ENCODE assay signal across 15 cellular contexts in the genomic region with DNA sequence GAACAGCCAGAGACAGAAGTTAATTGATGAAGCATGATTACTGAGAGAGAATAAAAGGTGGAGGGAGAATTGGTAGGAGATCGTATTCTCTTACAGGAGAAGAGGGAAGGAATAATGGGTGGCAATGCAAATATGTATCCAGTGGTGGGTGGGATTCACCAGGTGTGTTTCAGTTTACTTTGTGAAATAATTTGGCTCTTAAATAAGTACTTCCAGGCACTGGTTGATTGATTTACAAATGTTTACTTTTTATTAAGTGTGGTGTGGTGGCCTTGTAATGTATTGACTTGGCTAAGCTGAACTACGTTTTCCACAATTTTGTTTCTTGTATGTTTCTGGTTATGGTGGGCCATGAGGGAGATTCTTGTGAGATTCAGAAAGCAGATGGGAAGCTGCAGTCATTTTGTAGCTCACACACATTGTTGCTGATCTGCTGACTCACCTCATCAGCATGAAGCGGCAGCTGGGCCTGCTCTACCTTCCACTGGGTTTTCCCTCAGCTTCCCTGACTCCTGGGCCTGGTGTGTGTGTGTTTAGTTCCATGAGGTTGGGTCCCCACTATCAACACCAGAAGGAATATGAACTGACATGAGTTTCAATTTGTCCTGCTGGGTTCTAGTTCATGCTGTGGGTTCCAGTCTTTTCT. TPM values are rescaled to one million over a fixed set of nuclear protein-coding genes. Genes with fewer than 3 reads are reported as not detected.
DNase-seq lines count a peak whose midpoint lies in the region; ATAC-seq, FAIRE-seq and TF ChIP-seq lines count a peak whose summit lies in the region.
"Had no signal": no experiment of that assay in that cellular context is flagged by ENCODE, and none has a peak within 500 bp of the region (broad histone marks: within the 10 kb centered on the region; RNA-seq: fewer than 3 reads in every experiment).

No MANE protein-coding gene starts in this region.

- DNase-seq in ELF-1 (ENCODE audit: low read depth, low spot score) (peak; percentile 56), NCI-H1417 (lab: John Stamatoyannopoulos, UW) (peak in 2 of 3 experiments; percentile 28 to 73), K562 (ENCODE audit: extremely low read depth in 1 of 4, low spot score in 3 of 4) (peak in 3 of 4 experiments; percentile 16 to 61 (median 41)), KBM-7 (no peak), G401 (ENCODE audit: low spot score) (no peak), adrenal gland (no peak)
- DNase-seq: kidney glomerular epithelial cell; NCI-H526 treated with DMSO at 0.1 percent for 48 hours; right cardiac atrium; Right ventricle myocardium superior; stimulated activated CD4-positive, alpha-beta T cell treated with anti-CD3 and anti-CD28 coated beads, Interleukin-4, amount 100 ng/mL, for 4 hours had no signal

- 53% methylated on average over 3 of the region's 3 CpGs for WGBS in K562 (ENCODE audit: insufficient coverage, low coverage, missing lambda C conversion rate)
- 89 to 95% (median 93%) methylated on average over 2 to 3 of the region's 3 CpGs for WGBS in adrenal gland, 4 donors

- BruUV-seq in K562 (replicated peaks; lab: Mats Ljungman, UMichigan): no TSS peak

- TF ChIP-seq POLR2A in K562 (conservative IDR thresholded peaks at IDR 0.05) (no peak), adrenal gland (IDR thresholded peaks at IDR 0.05) (no peak)

- peak overlapping the region in 1 of 2 experiments; percentile 25; a peak in 1 of 4 replicates for H3K9ac ChIP-seq in K562 (ENCODE audit: insufficient read depth in 1 of 2, low read depth in 2 of 2, low read length in 2 of 2)
- H3K9ac ChIP-seq: BLaER1 had no signal

- ATAC-seq in K562: peak; percentile 32; the same call in 1 of the 3 replicates
- ATAC-seq: right cardiac atrium; stimulated activated memory B cell treated with anti-CD40 and anti-IgM and Interleukin-4, amounts not matched to agents 10 μg/mL and 1 μg/mL and 100 μg/mL, for 72 hours had no signal

- H3K27ac ChIP-seq in K562 (ENCODE audit: extremely low read depth, low read depth, low read length): peak overlapping the region; percentile 64
- H3K27ac ChIP-seq in adrenal gland: no peak overlapping the region
- H3K27ac ChIP-seq: BLaER1 had no signal

- peak overlapping the region; percentile 81 for H2AFZ ChIP-seq in K562 (ENCODE audit: low read depth, low read length)

- TF ChIP-seq EP300 in K562 (IDR thresholded peaks at IDR 0.05; ENCODE audit: low read length): no peak

- peak overlapping the region; percentile 10 to 62 (median 42) for H3K4me3 Mint-ChIP-seq in nephron
- H3K4me3 Mint-ChIP-seq: stimulated activated memory B cell treated with anti-CD40 and anti-IgM and Interleukin-4, amounts not matched to agents 10 μg/mL and 1 μg/mL and 100 μg/mL, for 72 hours had no signal

- peaks cover 43% of the 10 kb centered on the region for H3K9me3 Mint-ChIP-seq in nephron

- H4K20me1 ChIP-seq in K562 (replicated peaks; ENCODE audit: control insufficient read depth, insufficient read depth, low read length): no peaks in the 10 kb centered on the region
- H4K20me1 ChIP-seq: BLaER1 had no signal

- no peak for TF ChIP-seq RAD21 in K562 (CRISPR knock-in tag; conservative IDR thresholded peaks at IDR 0.05 in 1 of 2, IDR thresholded peaks at IDR 0.05 in 1 of 2)

- H3K36me3 ChIP-seq in K562 (ENCODE audit: control insufficient read depth, insufficient read depth, low read length) (no peaks in the 10 kb centered on the region), adrenal gland (replicated peaks in 1 of 2) (no peaks in the 10 kb centered on the region)
- H3K36me3 ChIP-seq: BLaER1 had no signal

- no peak overlapping the region for H3K4me2 ChIP-seq in K562 (ENCODE audit: insufficient read depth, low read length)
- H3K4me2 ChIP-seq: BLaER1 had no signal

- peaks cover 6% of the 10 kb centered on the region; the same call in 1 of the 3 replicates for H3K79me2 ChIP-seq in K562 (ENCODE audit: control insufficient read depth, insufficient read depth, low read length)

- no peaks in the 10 kb centered on the region for H3K9me1 ChIP-seq in K562 (ENCODE audit: control insufficient read depth, insufficient read depth, low read length)

- H3K27me3 Mint-ChIP-seq in nephron (ENCODE audit: low read depth): peaks cover 3% of the 10 kb centered on the region

- peaks cover 49% of the 10 kb centered on the region for H3K36me3 Mint-ChIP-seq in nephron (ENCODE audit: low read depth)

- no peaks in the 10 kb centered on the region for H3K9me3 ChIP-seq in K562 (replicated peaks; ENCODE audit: control insufficient read depth, insufficient read depth, low read depth, low read length)
- H3K9me3 ChIP-seq in adrenal gland (replicated peaks in 1 of 3): no peaks in the 10 kb centered on the region

- intact Hi-C loops in K562 (cut with micrococcal nuclease) (no loop called here), adrenal gland (cut with DNase I) (loop anchor here in 1 of 2 donors (10.0 kb wide), 1 partner anchor 290 kb away; no protein-coding TSS in a partner anchor)

- H3K4me1 ChIP-seq in K562 (replicated peaks in 1 of 2; ENCODE audit: control insufficient read depth in 2 of 2, insufficient read depth in 2 of 2, low read length in 2 of 2) (peaks cover 8 to 21% of the 10 kb centered on the region in 2 experiments; a peak in 4 of 5 replicates), adrenal gland (replicated peaks in 1 of 2) (peaks cover 0 to 7% of the 10 kb centered on the region in 2 donors)

- in situ Hi-C loops in K562 (cut with MboI): no loop called here
- in situ Hi-C loops in KBM-7 (cut with MboI; ENCODE audit: low pct_unique_long_range_greater_than_20kb, low sequenced_read_pairs): loop anchor here (25.0 kb wide), 3 partner anchors 368 to 693 kb away; no protein-coding TSS in a partner anchor
- in situ Hi-C loops in G401 (cut with HindIII; ENCODE audit: low sequenced_read_pairs): no loop called here

- FAIRE-seq in K562 (lab: Jason Lieb, UNC): peak; percentile 73

- CTCF ChIA-PET in K562 (lab: Yijun Ruan, JAX; ENCODE audit: low intra/inter-chr PET ratio): no interaction called here

- no peaks in the 10 kb centered on the region for H3K27me3 ChIP-seq in K562 (ENCODE audit: control insufficient read depth in 2 of 2, insufficient read depth in 2 of 2, low read length in 2 of 2)
- no peaks in the 10 kb centered on the region for H3K27me3 ChIP-seq in adrenal gland
- H3K27me3 ChIP-seq: BLaER1 had no signal

- no peak for TF ChIP-seq CTCF in K562 (IDR thresholded peaks at IDR 0.05 in 2 of 3, conservative IDR thresholded peaks at IDR 0.05 in 1 of 3; ENCODE audit: insufficient read depth in 2 of 3, low read depth in 1 of 3, low read length in 3 of 3)
- no peak for TF ChIP-seq CTCF in nephron (IDR thresholded peaks at IDR 0.05; ENCODE audit: unreplicated experiment in 3 of 3)
- no peak for TF ChIP-seq CTCF in adrenal gland (IDR thresholded peaks at IDR 0.05)

- peaks cover 7% of the 10 kb centered on the region for H3K4me1 Mint-ChIP-seq in nephron

- POLR2A ChIA-PET in K562 (lab: Yijun Ruan, JAX): interaction anchor here (0.6 to 2.3 kb wide), 5 partner anchors 9 to 367 kb away, joined by 3 to 7 read pairs (median 3); partner anchors contain the start of gene TGIF1

- H3K4me3 ChIP-seq in K562: no peak overlapping the region
- no peak overlapping the region for H3K4me3 ChIP-seq in adrenal gland
- H3K4me3 ChIP-seq: BLaER1 had no signal

- no peak overlapping the region for H3K27ac Mint-ChIP-seq in nephron
- H3K27ac Mint-ChIP-seq: activated T-helper 2 cell treated with anti-CD3 and anti-CD28 coated beads, Interferon-gamma antibody, Interleukin-2, Interleukin-4, amounts not matched to agents 10 μg/mL and 5 μg/mL and 100 μg/mL, durations not matched to agents 14 hours and 24 hours and 36 hours; stimulated activated memory B cell treated with anti-CD40 and anti-IgM and Interleukin-4, amounts not matched to agents 10 μg/mL and 1 μg/mL and 100 μg/mL, for 72 hours had no signal

RNA-seq across cellular contexts. Expression of gene MYL12B, which starts 32.6 kb away (rescaled TPM):
- total RNA-seq in K562 (2011; cell fraction: chromatin; rRNA removed; ENCODE audit: low replicate concordance): 18.4 and 30.7 TPM in 2 replicates
- 35.7 and 36.0 TPM in 2 replicates for total RNA-seq in K562 (2011; cell fraction: nucleolus; rRNA removed)
- 40.3 and 46.9 TPM in 2 replicates for total RNA-seq in K562 (2011; cell fraction: nucleoplasm; rRNA removed)
- total RNA-seq in K562 (2014; rRNA removed): 220 and 238 TPM in 2 replicates
- 478 and 512 TPM in 2 replicates for total RNA-seq in K562 (2014; rRNA removed; fragmentation: Illumina TruSeq; extraction: Trizol)
- 357 and 396 TPM in 2 replicates for total RNA-seq in K562 (2015; rRNA removed; fragmentation: Illumina TruSeq; extraction: Trizol)
- 242 and 256 TPM in 2 replicates for total RNA-seq in K562 (2021)
- polyA plus RNA-seq in K562 (2011; rRNA removed): 531 and 554 TPM in 2 replicates
- 196 and 355 TPM in 2 replicates for polyA plus RNA-seq in K562 (2011; cell fraction: cytosol; rRNA removed)
- polyA plus RNA-seq in K562 (2011; cell fraction: nucleus; rRNA removed): 72.1 and 160 TPM in 2 replicates
- polyA plus RNA-seq in K562 (2012): 338 and 426 TPM in 2 replicates
- polyA plus RNA-seq in K562 (2014; fragmentation: Illumina TruSeq; extraction: Trizol): 451 and 463 TPM in 2 replicates
- polyA plus RNA-seq in K562 (2014; fragmentation: Nextera tagmentation; extraction: Ambion mirVana): 100 to 1,000 TPM; 913 to 995 TPM
- polyA plus RNA-seq in K562 (2014; rRNA removed): 270 and 274 TPM in 2 replicates
- 343 and 432 TPM in 2 replicates for polyA minus RNA-seq in K562 (2011; rRNA and poly(A)+ RNA removed)
- polyA minus RNA-seq in K562 (2011; cell fraction: cytosol; rRNA and poly(A)+ RNA removed): 128 and 163 TPM in 2 replicates
- 25.4 and 59.0 TPM in 2 replicates for polyA minus RNA-seq in K562 (2011; cell fraction: nucleus; rRNA and poly(A)+ RNA removed)
- total RNA-seq in G401 (2014; rRNA removed; shearing (Covaris generic)): 803 and 820 TPM in 2 replicates
- total RNA-seq in adrenal gland: 100 to 1,000 TPM; 259 to 580 (median 376) TPM
- polyA plus RNA-seq in adrenal gland: 100 to 1,000 TPM; 396 to 810 (median 786) TPM

RNA-seq across cellular contexts. Expression of gene MYL12A, which starts 47.0 kb away (rescaled TPM):
- 123 and 212 TPM in 2 replicates for total RNA-seq in K562 (2011; cell fraction: chromatin; rRNA removed; ENCODE audit: low replicate concordance)
- 138 and 168 TPM in 2 replicates for total RNA-seq in K562 (2011; cell fraction: nucleolus; rRNA removed)
- 206 and 258 TPM in 2 replicates for total RNA-seq in K562 (2011; cell fraction: nucleoplasm; rRNA removed)
- 426 and 468 TPM in 2 replicates for total RNA-seq in K562 (2014; rRNA removed)
- total RNA-seq in K562 (2014; rRNA removed; fragmentation: Illumina TruSeq; extraction: Trizol): 562 and 622 TPM in 2 replicates
- 508 and 559 TPM in 2 replicates for total RNA-seq in K562 (2015; rRNA removed; fragmentation: Illumina TruSeq; extraction: Trizol)
- 308 TPM in 2 replicates for total RNA-seq in K562 (2021)
- 714 and 790 TPM in 2 replicates for polyA plus RNA-seq in K562 (2011; rRNA removed)
- 163 and 438 TPM in 2 replicates for polyA plus RNA-seq in K562 (2011; cell fraction: cytosol; rRNA removed)
- polyA plus RNA-seq in K562 (2011; cell fraction: nucleus; rRNA removed): 127 and 293 TPM in 2 replicates
- polyA plus RNA-seq in K562 (2012): 525 and 687 TPM in 2 replicates
- polyA plus RNA-seq in K562 (2014; fragmentation: Illumina TruSeq; extraction: Trizol): 471 and 510 TPM in 2 replicates
- polyA plus RNA-seq in K562 (2014; fragmentation: Nextera tagmentation; extraction: Ambion mirVana): 1,000 to 10,000 TPM in 1 of 2 experiments, 100 to 1,000 TPM in 1; 837 to 1,031 TPM
- 365 and 466 TPM in 2 replicates for polyA plus RNA-seq in K562 (2014; rRNA removed)
- polyA minus RNA-seq in K562 (2011; rRNA and poly(A)+ RNA removed): 571 and 811 TPM in 2 replicates
- 177 and 220 TPM in 2 replicates for polyA minus RNA-seq in K562 (2011; cell fraction: cytosol; rRNA and poly(A)+ RNA removed)
- 135 and 263 TPM in 2 replicates for polyA minus RNA-seq in K562 (2011; cell fraction: nucleus; rRNA and poly(A)+ RNA removed)
- 1,097 and 1,243 TPM in 2 replicates for total RNA-seq in G401 (2014; rRNA removed; shearing (Covaris generic))
- 100 to 1,000 TPM; 191 to 436 (median 251) TPM for total RNA-seq in adrenal gland
- 100 to 1,000 TPM; 217 to 419 (median 226) TPM for polyA plus RNA-seq in adrenal gland

Comparison
In these comparisons a context has a peak if more than half of its experiments do, and no peak if none do; other contexts are left out.
1. DNase-seq: peak in ELF-1 (single experiment), NCI-H1417 (2 of 3) and K562 (3 of 4); none in KBM-7 (single experiment), G401 (single experiment) and adrenal gland (0 of 7).